ENCODE assay signal across 1 cellular context in genomic region chr1:59504281-59504680, GRCh38.
TF ChIP-seq lines count a peak whose summit lies in the region.

No MANE protein-coding gene starts in this region.

TF ChIP-seq in SK-N-SH, 30 proteins besides CTCF, POLR2A, EP300 and RAD21 (continued from another document):
- TF ChIP-seq PBX3 (IDR thresholded peaks at IDR 0.05), result peak; percentile 14; the same call in 1 of the 2 replicates
- TF ChIP-seq GATA2 (CRISPR knock-in tag; IDR thresholded peaks at IDR 0.05), result peak; percentile 76
- TF ChIP-seq POLR2AphosphoS5 (IDR thresholded peaks at IDR 0.05; ENCODE audit: low read depth, low read length), result no peak
- TF ChIP-seq JUND (IDR thresholded peaks at IDR 0.05), result no peak
- TF ChIP-seq ZBTB33 (IDR thresholded peaks at IDR 0.05; ENCODE audit: borderline replicate concordance, low read depth), result no peak
- TF ChIP-seq USF1 (IDR thresholded peaks at IDR 0.05; ENCODE audit: borderline replicate concordance, low read depth), result no peak
- no peak for TF ChIP-seq ELF1 (IDR thresholded peaks at IDR 0.05)
- no peak for TF ChIP-seq MXI1 (IDR thresholded peaks at IDR 0.05; ENCODE audit: low read depth, low read length)
- no peak for TF ChIP-seq NRF1 (IDR thresholded peaks at IDR 0.05; ENCODE audit: low read depth, low read length)
- TF ChIP-seq RFX5 (IDR thresholded peaks at IDR 0.05; ENCODE audit: low read length), result no peak
